Comparison of ENCODE assay signal across 8 cellular contexts in genomic region chr12:123633379-123634141, GRCh38. TPM values are rescaled to one million over a fixed set of nuclear protein-coding genes. Genes with fewer than 3 reads are reported as not detected.
DNase-seq lines count a peak whose midpoint lies in the region; ATAC-seq and TF ChIP-seq lines count a peak whose summit lies in the region.

Gene EIF2B1, minus strand, starts transcription at chr12:123633686. Its CDS starts 129 bp downstream, at chr12:123633557.
Gene GTF2H3, plus strand, starts transcription at chr12:123633829. Its CDS starts 31 bp downstream, at chr12:123633860.

- H3K4me3 ChIP-seq in dorsolateral prefrontal cortex, result peak within 1 kb of the TSS; percentile 57 to 100 (median 93)
- peak within 1 kb of the TSS; percentile 89 to 96 (median 91) for H3K4me3 ChIP-seq in right lobe of liver

- intact Hi-C loops in activated CD4-positive, alpha-beta memory T cell treated with anti-CD3 and anti-CD28 coated beads for 36 hours (cut with micrococcal nuclease), result loop anchor here (1.0 to 10.0 kb wide), 6 partner anchors 31 to 400 kb away; partner anchors contain the start of genes DDX55, DNAH10, MPHOSPH9 and MTRFR
- intact Hi-C loops in dorsolateral prefrontal cortex (cut with DNase I) (loop anchor here (1.0 to 10.0 kb wide), 5 partner anchors 31 to 339 kb away; partner anchors contain the start of genes ATP6V0A2 (in 2 of the 2), TMED2 (in 2 of the 2), CCDC92 (in 1 of the 2) and DDX55 (in 1 of the 2)), right lobe of liver (cut with DNase I) (no loop called here)

- H3K36me3 ChIP-seq in right lobe of liver, result peaks cover 0 to 29% (median 8%) of the 10 kb centered on the region in 4 donors

- H3K27ac ChIP-seq in dorsolateral prefrontal cortex, result peak within 1 kb of the TSS; percentile 26 to 93 (median 77)
- peak within 1 kb of the TSS; percentile 25 to 64 (median 62) for H3K27ac ChIP-seq in right lobe of liver

- POLR2A ChIA-PET in activated CD4-positive, alpha-beta memory T cell treated with anti-CD3 and anti-CD28 coated beads for 36 hours (lab: Charles Lee), result interaction anchor here (1.0 to 1.7 kb wide), 3 partner anchors 78 to 268 kb away, joined by 4 to 8 read pairs (median 5); partner anchors contain the start of gene ATP6V0A2

- peak; percentile 82 for TF ChIP-seq POLR2A in right lobe of liver (IDR thresholded peaks at IDR 0.05)

- no peaks in the 10 kb centered on the region for H3K27me3 ChIP-seq in dorsolateral prefrontal cortex
- H3K27me3 ChIP-seq in right lobe of liver, result no peaks in the 10 kb centered on the region

- peak; percentile 97 for ATAC-seq in GM19438 (IDR thresholded peaks at IDR 0.05; ENCODE audit: low read depth, unreplicated experiment)
- peak; percentile 45 for ATAC-seq in HG03575 (IDR thresholded peaks at IDR 0.05; ENCODE audit: extremely low read depth, insufficient number of reproducible peaks, low FRiP score, unreplicated experiment)
- ATAC-seq in right lobe of liver, result peak; percentile 98 to 100 (median 100)

- 0% methylated on average over 23 of the region's 52 CpGs for WGBS in right lobe of liver (ENCODE audit: insufficient coverage, low coverage, low lambda C conversion rate, missing lambda C conversion rate)

- CTCF ChIA-PET in activated CD4-positive, alpha-beta memory T cell treated with anti-CD3 and anti-CD28 coated beads for 36 hours (lab: Charles Lee), result interaction anchor here (1.2 to 1.4 kb wide), 3 partner anchors 13 to 81 kb away, joined by 3 to 5 read pairs (median 4); partner anchors contain the start of gene DDX55

- no peaks in the 10 kb centered on the region for H3K27me3 Mint-ChIP-seq in activated CD4-positive, alpha-beta memory T cell treated with anti-CD3 and anti-CD28 coated beads for 36 hours

- peaks cover 26% of the 10 kb centered on the region for H3K36me3 Mint-ChIP-seq in activated CD4-positive, alpha-beta memory T cell treated with anti-CD3 and anti-CD28 coated beads for 36 hours

- peak within 1 kb of the TSS; percentile 97 for H3K4me3 Mint-ChIP-seq in activated CD4-positive, alpha-beta memory T cell treated with anti-CD3 and anti-CD28 coated beads for 36 hours

- H3K9me3 Mint-ChIP-seq in activated CD4-positive, alpha-beta memory T cell treated with anti-CD3 and anti-CD28 coated beads for 36 hours, result no peaks in the 10 kb centered on the region

- H3K9me3 ChIP-seq in right lobe of liver, result no peaks in the 10 kb centered on the region

- H3K27ac Mint-ChIP-seq in activated CD4-positive, alpha-beta memory T cell treated with anti-CD3 and anti-CD28 coated beads for 36 hours, result peak within 1 kb of the TSS; percentile 96

- DNase-seq in CD1c-positive myeloid dendritic cell (ENCODE audit: extremely low spot score) (peak; percentile 98), NCI-H82 treated with DMSO at 0.1 percent for 48 hours (lab: John Stamatoyannopoulos, UW; ENCODE audit: unreplicated experiment) (peak; percentile 93), dorsolateral prefrontal cortex (peak; percentile 95 to 99 (median 97)), right lobe of liver (peak; percentile 95 to 96 (median 95))
- DNase-seq in activated CD4-positive, alpha-beta memory T cell treated with anti-CD3 and anti-CD28 coated beads for 36 hours, result peak; percentile 99
- DNase-seq in stimulated activated CD4-positive, alpha-beta T cell treated with anti-CD3 and anti-CD28 coated beads, Interleukin-4, amount 100 ng/mL, for 4 hours, result peak; percentile 92 to 96

- peaks cover 28% of the 10 kb centered on the region for H3K4me1 Mint-ChIP-seq in activated CD4-positive, alpha-beta memory T cell treated with anti-CD3 and anti-CD28 coated beads for 36 hours (ENCODE audit: low read depth)

- TF ChIP-seq CTCF in dorsolateral prefrontal cortex (IDR thresholded peaks at IDR 0.05 in 54 of 56, conservative IDR thresholded peaks at IDR 0.05 in 2 of 56; ENCODE audit: low read depth in 1 of 56, partially characterized antibody in 56 of 56) (peak in 33 of 56 donors; percentile 6 to 55 (median 30)), right lobe of liver (IDR thresholded peaks at IDR 0.05) (no peak)

- H3K4me1 ChIP-seq in right lobe of liver, result peaks cover 0 to 10% (median 5%) of the 10 kb centered on the region in 4 donors

RNA-seq across cellular contexts. Expression of gene EIF2B1, which starts in this region (rescaled TPM):
- total RNA-seq in activated CD4-positive, alpha-beta memory T cell treated with anti-CD3 and anti-CD28 coated beads for 36 hours, result 10 to 100 TPM; 51.7 to 61.9 TPM
- 10 to 100 TPM; 31.4 to 56.3 (median 43.6) TPM for total RNA-seq in dorsolateral prefrontal cortex
- 100 to 1,000 TPM in 1 of 6 experiments, 10 to 100 TPM in 5; 19.3 to 137 (median 22.2) TPM for total RNA-seq in right lobe of liver

RNA-seq across cellular contexts. Expression of gene GTF2H3, which starts in this region (rescaled TPM):
- 10 to 100 TPM; 57.2 to 58.4 TPM for total RNA-seq in activated CD4-positive, alpha-beta memory T cell treated with anti-CD3 and anti-CD28 coated beads for 36 hours
- 10 to 100 TPM; 18.5 to 41.9 (median 28.2) TPM for total RNA-seq in dorsolateral prefrontal cortex
- total RNA-seq in right lobe of liver, result 10 to 100 TPM; 10.9 to 15.6 (median 13.9) TPM

Comparison
In these comparisons a context has a peak if more than half of its experiments do, and no peak if none do; other contexts are left out.
1. Peak in every context shown above with its lines: DNase-seq, ATAC-seq, H3K4me3 ChIP-seq and H3K27ac ChIP-seq.
2. ATAC-seq: peak in every context shown above with its lines; median percentile 100 in right lobe of liver; 97 in GM19438; 45 in HG03575.
3. CTCF ChIP-seq: peak in dorsolateral prefrontal cortex (33 of 56); none in right lobe of liver (0 of 4).
4. intact Hi-C loops: an anchor here in activated CD4-positive, alpha-beta memory T cell treated with anti-CD3 and anti-CD28 coated beads for 36 hours (1.0 to 10.0 kb wide) and dorsolateral prefrontal cortex (1.0 to 10.0 kb wide); none called in right lobe of liver.